8 cellular contexts compared by ENCODE assay signal in the genomic region with DNA sequence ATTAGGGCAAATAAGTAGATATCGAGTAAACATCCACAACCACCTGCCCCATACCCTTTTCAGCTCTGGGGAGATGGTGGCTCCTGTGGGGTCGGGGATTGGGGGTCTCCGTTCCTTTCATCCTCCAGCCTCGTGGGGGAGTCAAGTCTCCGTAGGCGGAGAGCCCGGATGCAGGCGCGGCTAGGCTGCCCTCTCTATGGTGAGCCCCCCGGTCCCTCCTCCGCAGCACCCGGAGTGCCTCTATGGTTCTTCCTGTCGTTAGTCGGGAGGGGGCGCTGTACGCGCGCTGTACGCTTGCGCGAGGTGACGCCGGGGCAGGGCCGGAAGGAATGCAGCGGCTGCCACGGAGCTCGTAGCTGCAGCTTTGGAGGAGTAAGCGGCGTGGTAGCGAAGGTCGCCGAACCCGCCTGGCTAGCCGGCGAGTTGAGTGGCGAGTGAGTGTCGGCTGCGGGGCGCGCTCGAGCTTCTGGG. TPM values are rescaled to one million over a fixed set of nuclear protein-coding genes. Genes with fewer than 3 reads are reported as not detected.
A peak's percentile ranks its signal among the peaks of the same experiment; 100 is the strongest.
DNase-seq lines count a peak whose midpoint lies in the region; FAIRE-seq and TF ChIP-seq lines count a peak whose summit lies in the region.

No MANE protein-coding gene starts in this region.

- no peak overlapping the region for H3K23ac ChIP-seq in H9 (ENCODE audit: insufficient read length, low read depth, low read length)
- H3K23ac ChIP-seq in neuronal stem cell (ENCODE audit: low read depth, low read length, poor library complexity) = peak overlapping the region; percentile 100

- no peak for FAIRE-seq in frontal cortex (lab: Jason Lieb, UNC)

- H3K4ac ChIP-seq in H9 (ENCODE audit: low read depth, low read length) = no peak overlapping the region
- no peak overlapping the region for H3K4ac ChIP-seq in neuronal stem cell (ENCODE audit: low read length)

- H2BK120ac ChIP-seq in H9 (ENCODE audit: low read depth, low read length, poor library complexity, severe bottlenecking) = no peak overlapping the region
- no peak overlapping the region for H2BK120ac ChIP-seq in neuronal stem cell (ENCODE audit: low read depth, low read length)

- H2BK15ac ChIP-seq in H9 (ENCODE audit: low read depth, low read length) = no peak overlapping the region
- no peak overlapping the region for H2BK15ac ChIP-seq in neuronal stem cell (ENCODE audit: low read length)

- H2AK5ac ChIP-seq in H9 (ENCODE audit: insufficient read length, low read length) = no peak overlapping the region
- no peak overlapping the region for H2AK5ac ChIP-seq in neuronal stem cell (ENCODE audit: low read depth, low read length)

- H4K8ac ChIP-seq in H9 (replicated peaks; ENCODE audit: insufficient read length, low read depth, low read length) (no peak overlapping the region), neuronal stem cell (ENCODE audit: low read depth, low read length) (peak overlapping the region; percentile 82)

- no peaks in the 10 kb centered on the region for H3K79me2 ChIP-seq in H9 (ENCODE audit: insufficient read depth, low read length)
- peaks cover 43% of the 10 kb centered on the region for H3K79me2 ChIP-seq in Loucy (ENCODE audit: insufficient read depth, low read length)

- H2AFZ ChIP-seq in H9 (ENCODE audit: low read length) (no peak overlapping the region), Loucy (ENCODE audit: low read length) (peak overlapping the region; percentile 71), neuronal stem cell (ENCODE audit: low read length) (peak overlapping the region; percentile 95)

- H3K9me3 Mint-ChIP-seq in H9 = no peaks in the 10 kb centered on the region; a peak in 1 of 5 replicates

- H4K91ac ChIP-seq in H9 (ENCODE audit: insufficient read length, low read depth, low read length) (no peak overlapping the region), neuronal stem cell (ENCODE audit: low read depth, low read length, poor library complexity) (no peak overlapping the region)

- no peaks in the 10 kb centered on the region; the same call in 1 of the 2 replicates for H3K27me3 Mint-ChIP-seq in H9 (ENCODE audit: low read depth)

- H3K27ac ChIP-seq in H9 (ENCODE audit: insufficient read length, low read depth, low read length) = no peak overlapping the region
- peak overlapping the region; percentile 67 for H3K27ac ChIP-seq in neuronal stem cell (replicated peaks; ENCODE audit: low read length)
- H3K27ac ChIP-seq in subcutaneous abdominal adipose tissue (ENCODE audit: low read depth, low read length) = peak overlapping the region; percentile 85

- no peak overlapping the region for H4K5ac ChIP-seq in H9 (ENCODE audit: insufficient read length, low read depth, low read length)

- H2BK12ac ChIP-seq in H9 (ENCODE audit: insufficient read length, low read depth, low read length) (no peak overlapping the region), neuronal stem cell (ENCODE audit: low read length) (no peak overlapping the region)

- peak overlapping the region; percentile 76 for H3K9ac ChIP-seq in H9 (ENCODE audit: extremely low read depth, insufficient read length, low read length)
- peak overlapping the region; percentile 79 for H3K9ac ChIP-seq in Loucy (ENCODE audit: low read depth, low read length, poor library complexity, severe bottlenecking)
- H3K9ac ChIP-seq in neuronal stem cell (ENCODE audit: low read depth, low read length, poor library complexity) = peak overlapping the region; percentile 97
- H3K9ac ChIP-seq in subcutaneous abdominal adipose tissue (ENCODE audit: low read length in 5 of 5) = peak overlapping the region in 4 of 5 donors; percentile 71 to 81 (median 79)

- H3K9me3 ChIP-seq in H9 (ENCODE audit: control insufficient read depth, low read depth, low read length) (no peaks in the 10 kb centered on the region), Loucy (ENCODE audit: insufficient read depth, low read depth, low read length) (no peaks in the 10 kb centered on the region), neuronal stem cell (replicated peaks in 1 of 2; ENCODE audit: control insufficient read depth in 2 of 2, insufficient read depth in 1 of 2, low read depth in 1 of 2, low read length in 2 of 2) (no peaks in the 10 kb centered on the region), subcutaneous abdominal adipose tissue (ENCODE audit: control insufficient read depth in 5 of 5, low read length in 5 of 5) (no peaks in the 10 kb centered on the region)

- peaks cover 14% of the 10 kb centered on the region; the same call in 1 of the 2 replicates for H3K36me3 ChIP-seq in Loucy (ENCODE audit: insufficient read depth, low read length)
- peaks cover 6 to 29% of the 10 kb centered on the region in 2 donors for H3K36me3 ChIP-seq in neuronal stem cell (replicated peaks in 1 of 2; ENCODE audit: control insufficient read depth in 2 of 2, insufficient read depth in 2 of 2, low read length in 2 of 2)
- H3K36me3 ChIP-seq in subcutaneous abdominal adipose tissue (ENCODE audit: control insufficient read depth in 5 of 5, insufficient read depth in 5 of 5, low read length in 5 of 5) = peaks cover 6 to 22% (median 18%) of the 10 kb centered on the region in 5 donors

- peak overlapping the region; percentile 83 to 96 (median 90); a peak in 5 of 7 replicates for H3K27ac Mint-ChIP-seq in H9

- H3K56ac ChIP-seq in H9 (ENCODE audit: insufficient read length, low read depth, low read length) = no peak overlapping the region

- H3K4me3 ChIP-seq in Loucy (ENCODE audit: low read length, poor library complexity, severe bottlenecking) = peak overlapping the region; percentile 96
- H3K4me3 ChIP-seq in neuronal stem cell (ENCODE audit: low read length in 2 of 2) = peak overlapping the region; percentile 80 to 95
- peak overlapping the region in 4 of 5 donors; percentile 67 to 79 (median 76) for H3K4me3 ChIP-seq in subcutaneous abdominal adipose tissue (ENCODE audit: low read depth in 1 of 5, low read length in 5 of 5)

- H3T11ph ChIP-seq in H9 (ENCODE audit: low read length) = no peak overlapping the region

- H3K14ac ChIP-seq in H9 (ENCODE audit: insufficient read depth, low read length) = peak overlapping the region; percentile 98
- H3K14ac ChIP-seq in neuronal stem cell (ENCODE audit: low read length) = no peak overlapping the region

- H2BK20ac ChIP-seq in H9 (ENCODE audit: low read depth, low read length, poor library complexity, severe bottlenecking) = no peak overlapping the region

- no peak overlapping the region for H2BK5ac ChIP-seq in H9 (ENCODE audit: insufficient read length, low read length)
- H2BK5ac ChIP-seq in neuronal stem cell (ENCODE audit: low read length) = no peak overlapping the region

- H3F3A ChIP-seq in Loucy (ENCODE audit: low read depth) = no peaks in the 10 kb centered on the region

- peaks cover 4% of the 10 kb centered on the region for H3K79me1 ChIP-seq in H9 (ENCODE audit: insufficient read depth, low read depth, low read length, poor library complexity, severe bottlenecking)
- H3K79me1 ChIP-seq in neuronal stem cell (ENCODE audit: low read depth, low read length) = peaks cover 3% of the 10 kb centered on the region

- TF ChIP-seq CTCF in H9 (conservative IDR thresholded peaks at IDR 0.05) (peak; percentile 95), Loucy (conservative IDR thresholded peaks at IDR 0.05; ENCODE audit: low read length) (peak; percentile 75)

- H4K20me1 ChIP-seq in H9 (ENCODE audit: control insufficient read depth, insufficient read depth, insufficient read length) (no peaks in the 10 kb centered on the region), Loucy (ENCODE audit: insufficient read depth, low read length, poor library complexity, severe bottlenecking) (peaks cover 24% of the 10 kb centered on the region)

- H3K36me3 Mint-ChIP-seq in H9 (ENCODE audit: insufficient read depth in 1 of 3, low read depth in 3 of 3) = peaks cover 7 to 28% (median 27%) of the 10 kb centered on the region in 3 experiments

- whole genome bisulfite sequencing in H9 (ENCODE audit: extremely low coverage, insufficient read length, low lambda C conversion rate) = no CpG with 5 or more reads among the region's 41 CpGs
- no CpG with 5 or more reads among the region's 41 CpGs for WGBS in neuronal stem cell (ENCODE audit: extremely low coverage in 2 of 2, insufficient read length in 2 of 2, insufficient replicate concordance in 1 of 2), 2 donors

- peaks cover 0 to 2% of the 10 kb centered on the region in 2 experiments; a peak in 2 of 4 replicates for H3K4me1 Mint-ChIP-seq in H9

- no peaks in the 10 kb centered on the region for H3K9me2 ChIP-seq in Loucy (replicated peaks; ENCODE audit: low read depth, low read length)

- no peaks in the 10 kb centered on the region for H3K23me2 ChIP-seq in H9 (ENCODE audit: insufficient read length, low read depth, low read length, poor library complexity, severe bottlenecking)

- peak overlapping the region; percentile 92 to 96 for H3K4me3 Mint-ChIP-seq in H9

- DNase-seq in GM03348 (ENCODE audit: low spot score) = peak; percentile 94
- peak; percentile 95 for DNase-seq in H9
- peak; percentile 90 for DNase-seq in SIG-M5 treated with dmso at 0.1 percent for 504 hours (lab: John Stamatoyannopoulos, UW; ENCODE audit: unreplicated experiment)
- DNase-seq in activated naive CD4-positive, alpha-beta T cell treated with Interleukin-2 at 50 U/mL for 16 hours = peak; percentile 94
- DNase-seq in frontal cortex (ENCODE audit: low spot score in 2 of 2) = peak; percentile 78 to 79
- peak; percentile 92 for DNase-seq in neuronal stem cell (ENCODE audit: low spot score)

- no peaks in the 10 kb centered on the region for H3K4me1 ChIP-seq in H9 (ENCODE audit: insufficient read depth, low read length)
- peaks cover 22% of the 10 kb centered on the region for H3K4me1 ChIP-seq in Loucy (ENCODE audit: insufficient read depth, low read length, poor library complexity, severe bottlenecking)
- H3K4me1 ChIP-seq in neuronal stem cell (ENCODE audit: control insufficient read depth in 2 of 2, insufficient read depth in 1 of 2, low read depth in 1 of 2, low read length in 2 of 2) = no peaks in the 10 kb centered on the region
- H3K4me1 ChIP-seq in subcutaneous abdominal adipose tissue (ENCODE audit: control insufficient read depth in 5 of 5, insufficient read depth in 5 of 5, low read length in 5 of 5) = peaks cover 0 to 16% (median 6%) of the 10 kb centered on the region in 5 donors

- peak overlapping the region; percentile 59 for H3K4me2 ChIP-seq in H9 (ENCODE audit: insufficient read depth, insufficient read length, low read length)
- peak overlapping the region; percentile 86 for H3K4me2 ChIP-seq in Loucy (ENCODE audit: low read depth, low read length, poor library complexity, severe bottlenecking)
- H3K4me2 ChIP-seq in neuronal stem cell (ENCODE audit: insufficient read depth, low read length, poor library complexity, severe bottlenecking) = peak overlapping the region; percentile 80

- H3K18ac ChIP-seq in H9 (ENCODE audit: insufficient read length, low read depth, low read length) = peak overlapping the region; percentile 95
- no peak overlapping the region for H3K18ac ChIP-seq in neuronal stem cell (ENCODE audit: low read length)

- H3K27me3 ChIP-seq in H9 (ENCODE audit: insufficient read depth, low read length) (no peaks in the 10 kb centered on the region), Loucy (ENCODE audit: insufficient read depth, low read length, poor library complexity, severe bottlenecking) (no peaks in the 10 kb centered on the region), neuronal stem cell (ENCODE audit: control insufficient read depth in 3 of 3, insufficient read depth in 3 of 3, low read depth in 1 of 3, low read length in 3 of 3) (no peaks in the 10 kb centered on the region), subcutaneous abdominal adipose tissue (ENCODE audit: control insufficient read depth in 5 of 5, insufficient read depth in 4 of 5, low read length in 5 of 5) (no peaks in the 10 kb centered on the region)

RNA-seq across cellular contexts. Expression of gene MMD2, which starts 14.8 kb away (rescaled TPM):
- 0.11 and 0.20 TPM in 2 replicates for total RNA-seq in H9 (2021)
- 2.4 TPM for total RNA-seq in frontal cortex
- polyA plus RNA-seq in neuronal stem cell (2013, experiment 1 of 2) = 0.13 TPM
- 0.17 TPM for polyA plus RNA-seq in neuronal stem cell (2013, experiment 2 of 2)
